ENCODE assay signal across 20 cellular contexts in genomic region chr17:58380207-58381123, GRCh38. TPM values are rescaled to one million over a fixed set of nuclear protein-coding genes. Genes with fewer than 3 reads are reported as not detected.
A peak's percentile ranks its signal among the peaks of the same experiment; 100 is the strongest.
DNase-seq lines count a peak whose midpoint lies in the region; ATAC-seq lines count a peak whose summit lies in the region.
"Had no signal": no experiment of that assay in that cellular context is flagged by ENCODE, and none has a peak within 500 bp of the region (broad histone marks: within the 10 kb centered on the region; RNA-seq: fewer than 3 reads in every experiment).

No MANE protein-coding gene starts in this region.

- DNase-seq in stimulated activated naive CD8-positive, alpha-beta T cell treated with anti-CD3 and anti-CD28 coated beads, Interleukin-15, Interleukin-2, amounts not matched to agents 100 U/mL and 50 U/mL, for 24 hours: no peak
- no peak for DNase-seq in effector memory CD8-positive, alpha-beta T cell
- DNase-seq in natural killer cell treated with Interleukin-12 subunit alpha and Interleukin-12 subunit beta and Interleukin-15 and Interleukin-18, amount 100 ng/mL, for 72 hours (ENCODE audit: low spot score): no peak
- DNase-seq in epidermal melanocyte (ENCODE audit: insufficient read length, low spot score) (no peak), globus pallidus (ENCODE audit: low spot score) (no peak)
- DNase-seq in activated CD4-positive, alpha-beta memory T cell treated with anti-CD3 and anti-CD28 coated beads for 36 hours: no peak
- DNase-seq: activated B cell treated with CpG ODN at 0.5 μM for 24 hours; activated CD4-positive, alpha-beta memory T cell treated with anti-CD3 and anti-CD28 coated beads, Interleukin-2, amount 10 ng/mL, durations not matched to agents 7 days and 5 days; activated gamma-delta T cell; dermis blood vessel endothelial cell; DMS 273 treated with DMSO at 0.1 percent for 48 hours; HCEC 1CT; Karpas-422; left cardiac atrium; NCI-H187 treated with DMSO at 0.1 percent for 48 hours; NCI-H526 treated with DMSO at 0.1 percent for 48 hours; stimulated activated CD4-positive, alpha-beta T cell treated with anti-CD3 and anti-CD28 coated beads, Interleukin-4, amount 100 ng/mL, for 1 hour; T-helper 9 cell had no signal

- no peaks in the 10 kb centered on the region for H3K9me3 Mint-ChIP-seq in stimulated activated naive CD8-positive, alpha-beta T cell treated with anti-CD3 and anti-CD28 coated beads, Interleukin-15, Interleukin-2, amounts not matched to agents 100 ng/mL and 50 ng/mL, for 24 hours
- H3K9me3 Mint-ChIP-seq in effector memory CD8-positive, alpha-beta T cell: no peaks in the 10 kb centered on the region
- H3K9me3 Mint-ChIP-seq in natural killer cell treated with Interleukin-12 subunit alpha and Interleukin-12 subunit beta and Interleukin-15 and Interleukin-18, amount 100 ng/mL, for 72 hours: no peaks in the 10 kb centered on the region
- H3K9me3 Mint-ChIP-seq in activated CD4-positive, alpha-beta memory T cell treated with anti-CD3 and anti-CD28 coated beads for 36 hours: no peaks in the 10 kb centered on the region
- H3K9me3 Mint-ChIP-seq: activated B cell treated with CpG ODN at 0.5 μM for 24 hours; activated CD4-positive, alpha-beta memory T cell treated with anti-CD3 and anti-CD28 coated beads, Interleukin-2, amount 10 ng/mL, durations not matched to agents 7 days and 5 days had no signal

- ATAC-seq in stimulated activated naive CD8-positive, alpha-beta T cell treated with anti-CD3 and anti-CD28 coated beads, Interleukin-15, Interleukin-2, amounts not matched to agents 100 U/mL and 50 U/mL, for 24 hours: no peak
- peak; percentile 58 for ATAC-seq in effector memory CD8-positive, alpha-beta T cell (replicated peaks)
- ATAC-seq in natural killer cell treated with Interleukin-12 subunit alpha and Interleukin-12 subunit beta and Interleukin-15 and Interleukin-18, amount 100 ng/mL, for 72 hours: peak in 1 of 2 donors; percentile 55
- no peak for ATAC-seq in GM19395 (IDR thresholded peaks at IDR 0.05; ENCODE audit: unreplicated experiment)
- ATAC-seq: left cardiac atrium had no signal

- CTCF ChIA-PET in activated CD4-positive, alpha-beta memory T cell treated with anti-CD3 and anti-CD28 coated beads for 36 hours (lab: Charles Lee): interaction anchor here (1.6 to 2.3 kb wide), 2 partner anchors 37 to 63 kb away, joined by 9 read pairs; partner anchors contain the start of gene RNF43

- peak overlapping the region; percentile 47 for H3K27ac Mint-ChIP-seq in stimulated activated naive CD8-positive, alpha-beta T cell treated with anti-CD3 and anti-CD28 coated beads, Interleukin-15, Interleukin-2, amounts not matched to agents 100 ng/mL and 50 ng/mL, for 24 hours
- peak overlapping the region in 1 of 2 donors; percentile 89 for H3K27ac Mint-ChIP-seq in effector memory CD8-positive, alpha-beta T cell
- peak overlapping the region; percentile 73 to 90 for H3K27ac Mint-ChIP-seq in natural killer cell treated with Interleukin-12 subunit alpha and Interleukin-12 subunit beta and Interleukin-15 and Interleukin-18, amount 100 ng/mL, for 72 hours
- H3K27ac Mint-ChIP-seq in activated CD4-positive, alpha-beta memory T cell treated with anti-CD3 and anti-CD28 coated beads for 36 hours: no peak overlapping the region
- H3K27ac Mint-ChIP-seq: activated CD4-positive, alpha-beta memory T cell treated with anti-CD3 and anti-CD28 coated beads, Interleukin-2, amount 10 ng/mL, durations not matched to agents 7 days and 5 days had no signal

- no peak overlapping the region for H3K4me3 Mint-ChIP-seq in stimulated activated naive CD8-positive, alpha-beta T cell treated with anti-CD3 and anti-CD28 coated beads, Interleukin-15, Interleukin-2, amounts not matched to agents 100 ng/mL and 50 ng/mL, for 24 hours
- peak overlapping the region in 1 of 2 donors; percentile 7 for H3K4me3 Mint-ChIP-seq in effector memory CD8-positive, alpha-beta T cell
- peak overlapping the region; percentile 28 for H3K4me3 Mint-ChIP-seq in natural killer cell treated with Interleukin-12 subunit alpha and Interleukin-12 subunit beta and Interleukin-15 and Interleukin-18, amount 100 ng/mL, for 72 hours
- no peak overlapping the region for H3K4me3 Mint-ChIP-seq in activated CD4-positive, alpha-beta memory T cell treated with anti-CD3 and anti-CD28 coated beads for 36 hours
- H3K4me3 Mint-ChIP-seq: activated B cell treated with CpG ODN at 0.5 μM for 24 hours; activated CD4-positive, alpha-beta memory T cell treated with anti-CD3 and anti-CD28 coated beads, Interleukin-2, amount 10 ng/mL, durations not matched to agents 7 days and 5 days had no signal

- peaks cover 4% of the 10 kb centered on the region for H3K36me3 Mint-ChIP-seq in stimulated activated naive CD8-positive, alpha-beta T cell treated with anti-CD3 and anti-CD28 coated beads, Interleukin-15, Interleukin-2, amounts not matched to agents 100 ng/mL and 50 ng/mL, for 24 hours (ENCODE audit: low read depth)
- peaks cover 3% of the 10 kb centered on the region for H3K36me3 Mint-ChIP-seq in effector memory CD8-positive, alpha-beta T cell (ENCODE audit: insufficient read depth)
- no peaks in the 10 kb centered on the region for H3K36me3 Mint-ChIP-seq in natural killer cell treated with Interleukin-12 subunit alpha and Interleukin-12 subunit beta and Interleukin-15 and Interleukin-18, amount 100 ng/mL, for 72 hours
- no peaks in the 10 kb centered on the region for H3K36me3 Mint-ChIP-seq in activated CD4-positive, alpha-beta memory T cell treated with anti-CD3 and anti-CD28 coated beads for 36 hours

- POLR2A ChIA-PET in activated CD4-positive, alpha-beta memory T cell treated with anti-CD3 and anti-CD28 coated beads for 36 hours (lab: Charles Lee): interaction anchor here (0.6 to 1.8 kb wide), 3 partner anchors 14 to 35 kb away, joined by 3 to 7 read pairs (median 5); no protein-coding TSS in a partner anchor

- intact Hi-C loops in activated CD4-positive, alpha-beta memory T cell treated with anti-CD3 and anti-CD28 coated beads for 36 hours (cut with micrococcal nuclease): no loop called here

- H3K27me3 Mint-ChIP-seq in stimulated activated naive CD8-positive, alpha-beta T cell treated with anti-CD3 and anti-CD28 coated beads, Interleukin-15, Interleukin-2, amounts not matched to agents 100 ng/mL and 50 ng/mL, for 24 hours: no peaks in the 10 kb centered on the region
- no peaks in the 10 kb centered on the region for H3K27me3 Mint-ChIP-seq in effector memory CD8-positive, alpha-beta T cell
- H3K27me3 Mint-ChIP-seq in natural killer cell treated with Interleukin-12 subunit alpha and Interleukin-12 subunit beta and Interleukin-15 and Interleukin-18, amount 100 ng/mL, for 72 hours: no peaks in the 10 kb centered on the region
- H3K27me3 Mint-ChIP-seq in activated CD4-positive, alpha-beta memory T cell treated with anti-CD3 and anti-CD28 coated beads for 36 hours: no peaks in the 10 kb centered on the region
- H3K27me3 Mint-ChIP-seq: activated B cell treated with CpG ODN at 0.5 μM for 24 hours; activated CD4-positive, alpha-beta memory T cell treated with anti-CD3 and anti-CD28 coated beads, Interleukin-2, amount 10 ng/mL, durations not matched to agents 7 days and 5 days had no signal

- peaks cover 49% of the 10 kb centered on the region for H3K4me1 Mint-ChIP-seq in stimulated activated naive CD8-positive, alpha-beta T cell treated with anti-CD3 and anti-CD28 coated beads, Interleukin-15, Interleukin-2, amounts not matched to agents 100 ng/mL and 50 ng/mL, for 24 hours (ENCODE audit: low read depth)
- peaks cover 25 to 36% of the 10 kb centered on the region in 2 donors for H3K4me1 Mint-ChIP-seq in effector memory CD8-positive, alpha-beta T cell (ENCODE audit: low read depth in 2 of 2)
- peaks cover 52% of the 10 kb centered on the region in 2 donors for H3K4me1 Mint-ChIP-seq in natural killer cell treated with Interleukin-12 subunit alpha and Interleukin-12 subunit beta and Interleukin-15 and Interleukin-18, amount 100 ng/mL, for 72 hours (ENCODE audit: low read depth in 2 of 2)
- peaks cover 41% of the 10 kb centered on the region for H3K4me1 Mint-ChIP-seq in activated CD4-positive, alpha-beta memory T cell treated with anti-CD3 and anti-CD28 coated beads for 36 hours (ENCODE audit: low read depth)

RNA-seq across cellular contexts. Expression of gene SUPT4H1, which starts 28.5 kb away (rescaled TPM):
- 100 to 1,000 TPM in 1 of 2 donors, 10 to 100 TPM in 1; 84.0 to 143 TPM for total RNA-seq in natural killer cell treated with Interleukin-12 subunit alpha and Interleukin-12 subunit beta and Interleukin-15 and Interleukin-18, amount 100 ng/mL, for 72 hours
- 100 to 1,000 TPM; 113 to 114 TPM for total RNA-seq in activated CD4-positive, alpha-beta memory T cell treated with anti-CD3 and anti-CD28 coated beads for 36 hours

RNA-seq across cellular contexts. Expression of gene RNF43, which starts 36.9 kb away (rescaled TPM):
- 1 to 10 TPM in 1 of 2 donors, not detected in 1; 1.3 TPM for total RNA-seq in natural killer cell treated with Interleukin-12 subunit alpha and Interleukin-12 subunit beta and Interleukin-15 and Interleukin-18, amount 100 ng/mL, for 72 hours
- total RNA-seq in activated CD4-positive, alpha-beta memory T cell treated with anti-CD3 and anti-CD28 coated beads for 36 hours: under 1 TPM; 0.39 to 0.93 TPM
- total RNA-seq: activated CD4-positive, alpha-beta memory T cell treated with anti-CD3 and anti-CD28 coated beads, Interleukin-2, amount 10 ng/mL, durations not matched to agents 7 days and 5 days; dermis blood vessel endothelial cell had no signal

RNA-seq across cellular contexts. Expression of gene TSPOAP1, which starts 51.9 kb away (rescaled TPM):
- 10 to 100 TPM; 54.0 to 82.3 TPM for total RNA-seq in natural killer cell treated with Interleukin-12 subunit alpha and Interleukin-12 subunit beta and Interleukin-15 and Interleukin-18, amount 100 ng/mL, for 72 hours
- 10 to 100 TPM; 21.6 to 22.7 TPM for total RNA-seq in activated CD4-positive, alpha-beta memory T cell treated with anti-CD3 and anti-CD28 coated beads for 36 hours
